Comparison of ENCODE assay signal across 10 cellular contexts in genomic region chr6:100796049-100796823, GRCh38.
DNase-seq lines count a peak whose midpoint lies in the region; ATAC-seq and TF ChIP-seq lines count a peak whose summit lies in the region.
"Had no signal": no experiment of that assay in that cellular context is flagged by ENCODE, and none has a peak within 500 bp of the region (broad histone marks: within the 10 kb centered on the region; RNA-seq: fewer than 3 reads in every experiment).

No MANE protein-coding gene starts in this region.

- CTCF ChIA-PET in activated B cell treated with CpG ODN at 0.5 μM for 24 hours (lab: Charles Lee), result no interaction called here

- H3K27me3 Mint-ChIP-seq in activated B cell treated with CpG ODN at 0.5 μM for 24 hours, result no peaks in the 10 kb centered on the region
- H3K27me3 Mint-ChIP-seq: type B pancreatic cell had no signal

- no peaks in the 10 kb centered on the region for H3K9me3 ChIP-seq in colonic mucosa

- ATAC-seq in GM18520 (IDR thresholded peaks at IDR 0.05; ENCODE audit: unreplicated experiment) (peak; percentile 80), GM21717 (IDR thresholded peaks at IDR 0.05; ENCODE audit: unreplicated experiment) (peak; percentile 94), HG03439 (IDR thresholded peaks at IDR 0.05; ENCODE audit: unreplicated experiment) (peak; percentile 83), activated B cell treated with CpG ODN at 0.5 μM for 24 hours (ENCODE audit: low read depth) (peak; percentile 94)

- no peak overlapping the region for H3K27ac ChIP-seq in brain microvascular endothelial cell
- no peak overlapping the region for H3K27ac ChIP-seq in colonic mucosa

- TF ChIP-seq CTCF in activated B cell treated with CpG ODN at 0.5 μM for 24 hours (IDR thresholded peaks at IDR 0.05) (no peak), brain microvascular endothelial cell (IDR thresholded peaks at IDR 0.05; ENCODE audit: low read depth, low read length, missing control alignments) (no peak), colonic mucosa (IDR thresholded peaks at IDR 0.05) (no peak)

- POLR2A ChIA-PET in activated B cell treated with CpG ODN at 0.5 μM for 24 hours (lab: Charles Lee), result no interaction called here

- H3K4me1 Mint-ChIP-seq in activated B cell treated with CpG ODN at 0.5 μM for 24 hours, result peaks cover 12% of the 10 kb centered on the region

- no peaks in the 10 kb centered on the region for H3K4me1 ChIP-seq in colonic mucosa

- no peaks in the 10 kb centered on the region for H3K9me3 Mint-ChIP-seq in activated B cell treated with CpG ODN at 0.5 μM for 24 hours
- H3K9me3 Mint-ChIP-seq: type B pancreatic cell had no signal

- H3K9ac ChIP-seq in colonic mucosa (ENCODE audit: low read depth in 2 of 2, low read length in 2 of 2), result no peak overlapping the region

- H3K27ac Mint-ChIP-seq in activated B cell treated with CpG ODN at 0.5 μM for 24 hours, result peak overlapping the region; percentile 56
- H3K27ac Mint-ChIP-seq: type B pancreatic cell had no signal

- intact Hi-C loops in activated B cell treated with CpG ODN at 0.5 μM for 24 hours (cut with micrococcal nuclease), result loop anchor here (5.0 kb wide), 1 partner anchor 86 kb away; the partner anchor contains the start of gene ASCC3
- intact Hi-C loops in colonic mucosa (cut with DNase I), result no loop called here

- H3K4me3 ChIP-seq in brain microvascular endothelial cell (ENCODE audit: low read depth, low read length) (no peak overlapping the region), colonic mucosa (no peak overlapping the region)

- peaks cover 29% of the 10 kb centered on the region for H3K36me3 Mint-ChIP-seq in activated B cell treated with CpG ODN at 0.5 μM for 24 hours (ENCODE audit: low read depth)

- no peaks in the 10 kb centered on the region for H3K27me3 ChIP-seq in brain microvascular endothelial cell (replicated peaks)
- H3K27me3 ChIP-seq in colonic mucosa, result no peaks in the 10 kb centered on the region

- H3K36me3 ChIP-seq in brain microvascular endothelial cell (replicated peaks) (peaks cover 10% of the 10 kb centered on the region), colonic mucosa (no peaks in the 10 kb centered on the region)

- no peak overlapping the region for H3K4me3 Mint-ChIP-seq in activated B cell treated with CpG ODN at 0.5 μM for 24 hours
- H3K4me3 Mint-ChIP-seq: type B pancreatic cell had no signal

- in situ Hi-C loops in brain microvascular endothelial cell (cut with HindIII; ENCODE audit: low pct_ligation_motif_present, low sequenced_read_pairs), result no loop called here

- DNase-seq in activated B cell treated with CpG ODN at 0.5 μM for 24 hours (no peak), NCI-H187 treated with DMSO at 0.1 percent for 48 hours (lab: John Stamatoyannopoulos, UW) (no peak), brain microvascular endothelial cell (no peak), SW480 (ENCODE audit: low spot score) (no peak), colonic mucosa (no peak)
- DNase-seq: midbrain had no signal
